ENCODE assay signal across 13 cellular contexts in genomic region chr7:21412291-21412896, GRCh38. TPM values are rescaled to one million over a fixed set of nuclear protein-coding genes. Genes with fewer than 3 reads are reported as not detected.
DNase-seq lines count a peak whose midpoint lies in the region; ATAC-seq and TF ChIP-seq lines count a peak whose summit lies in the region.
"Had no signal": no experiment of that assay in that cellular context is flagged by ENCODE, and none has a peak within 500 bp of the region (broad histone marks: within the 10 kb centered on the region; RNA-seq: fewer than 3 reads in every experiment).

No MANE protein-coding gene starts in this region.

- no peak overlapping the region for H4K91ac ChIP-seq in neuronal stem cell (ENCODE audit: low read depth, low read length, poor library complexity)

- H3K27ac Mint-ChIP-seq in activated CD4-positive, alpha-beta T cell treated with anti-CD3 and anti-CD28 coated beads for 36 hours = no peak overlapping the region
- H3K27ac Mint-ChIP-seq: progenitor cell of endocrine pancreas had no signal

- H2BK120ac ChIP-seq in neuronal stem cell (ENCODE audit: low read depth, low read length) = no peak overlapping the region

- intact Hi-C loops in activated CD4-positive, alpha-beta T cell treated with anti-CD3 and anti-CD28 coated beads for 36 hours (cut with DNase I, micrococcal nuclease) = no loop called here

- peak; percentile 26 for ATAC-seq in activated CD4-positive, alpha-beta T cell treated with anti-CD3 and anti-CD28 coated beads for 36 hours
- peak; percentile 88 for ATAC-seq in GM21619 (IDR thresholded peaks at IDR 0.05; ENCODE audit: unreplicated experiment)
- no peak for ATAC-seq in SK-N-SH treated with all-trans-retinoic acid at 6 μM for 48 hours

- CTCF ChIA-PET in activated CD4-positive, alpha-beta T cell treated with anti-CD3 and anti-CD28 coated beads for 36 hours (lab: Charles Lee) = interaction anchor here (0.6 to 1.5 kb wide), 3 partner anchors 14 to 1595 kb away, joined by 3 read pairs; no protein-coding TSS in a partner anchor

- H3K36me3 Mint-ChIP-seq in activated CD4-positive, alpha-beta T cell treated with anti-CD3 and anti-CD28 coated beads for 36 hours (ENCODE audit: low read depth) = no peaks in the 10 kb centered on the region

- no peak for DNase-seq in activated CD4-positive, alpha-beta T cell treated with anti-CD3 and anti-CD28 coated beads for 36 hours
- no peak for DNase-seq in activated CD4-positive, alpha-beta T cell treated with anti-CD3 and anti-CD28 coated beads for 4 hours
- peak; percentile 38 for DNase-seq in Jurkat, Clone E6-1 (ENCODE audit: low read depth, low spot score)
- DNase-seq in neuronal stem cell (ENCODE audit: low spot score) (no peak), SIG-M5 treated with dmso at 0.1 percent for 504 hours (lab: John Stamatoyannopoulos, UW; ENCODE audit: unreplicated experiment) (no peak), SIG-M5 (lab: John Stamatoyannopoulos, UW) (no peak)
- DNase-seq: 8988T; activated CD4-positive, CD25-positive, alpha-beta regulatory T cell; GDM1; NCI-H1092 had no signal

- no peak overlapping the region for H2BK12ac ChIP-seq in neuronal stem cell (ENCODE audit: low read length)

- no peak overlapping the region for H2AK5ac ChIP-seq in neuronal stem cell (ENCODE audit: low read depth, low read length)

- POLR2A ChIA-PET in activated CD4-positive, alpha-beta T cell treated with anti-CD3 and anti-CD28 coated beads for 36 hours (lab: Charles Lee) = interaction anchor here (0.6 kb wide), 1 partner anchor 28 kb away, joined by 6 read pairs; no protein-coding TSS in a partner anchor

- no peak overlapping the region for H3K4me3 ChIP-seq in Jurkat, Clone E6-1 (ENCODE audit: low read length)
- H3K4me3 ChIP-seq in neuronal stem cell (ENCODE audit: low read length in 2 of 2) = no peak overlapping the region

- WGBS in neuronal stem cell (ENCODE audit: extremely low coverage in 2 of 2, insufficient read length in 2 of 2, insufficient replicate concordance in 1 of 2), 2 donors = no CpG with 5 or more reads among the region's 1 CpG

- H3K9ac ChIP-seq in neuronal stem cell (ENCODE audit: low read depth, low read length, poor library complexity) = no peak overlapping the region

- H2BK15ac ChIP-seq in neuronal stem cell (ENCODE audit: low read length) = no peak overlapping the region

- peaks cover 3% of the 10 kb centered on the region for H3K27me3 Mint-ChIP-seq in activated CD4-positive, alpha-beta T cell treated with anti-CD3 and anti-CD28 coated beads for 36 hours

- H3K18ac ChIP-seq in neuronal stem cell (ENCODE audit: low read length) = no peak overlapping the region

- no peak overlapping the region for H3K14ac ChIP-seq in neuronal stem cell (ENCODE audit: low read length)

- peaks cover 24% of the 10 kb centered on the region for H3K4me1 Mint-ChIP-seq in activated CD4-positive, alpha-beta T cell treated with anti-CD3 and anti-CD28 coated beads for 36 hours

- no peaks in the 10 kb centered on the region for H3K9me3 Mint-ChIP-seq in activated CD4-positive, alpha-beta T cell treated with anti-CD3 and anti-CD28 coated beads for 36 hours (ENCODE audit: low read depth)

- H3K79me1 ChIP-seq in neuronal stem cell (ENCODE audit: low read depth, low read length) = no peaks in the 10 kb centered on the region

- peaks cover 0 to 12% (median 0%) of the 10 kb centered on the region in 3 experiments for H3K27me3 ChIP-seq in neuronal stem cell (ENCODE audit: control insufficient read depth in 3 of 3, insufficient read depth in 3 of 3, low read depth in 1 of 3, low read length in 3 of 3)

- no peaks in the 10 kb centered on the region for H3K36me3 ChIP-seq in neuronal stem cell (replicated peaks in 1 of 2; ENCODE audit: control insufficient read depth in 2 of 2, insufficient read depth in 2 of 2, low read length in 2 of 2)

- H3K4me1 ChIP-seq in neuronal stem cell (ENCODE audit: control insufficient read depth in 2 of 2, insufficient read depth in 1 of 2, low read depth in 1 of 2, low read length in 2 of 2) = no peaks in the 10 kb centered on the region

- no peak overlapping the region for H3K23ac ChIP-seq in neuronal stem cell (ENCODE audit: low read depth, low read length, poor library complexity)

- H3K4me2 ChIP-seq in neuronal stem cell (ENCODE audit: insufficient read depth, low read length, poor library complexity, severe bottlenecking) = no peak overlapping the region

- H3K9me3 ChIP-seq in neuronal stem cell (replicated peaks in 1 of 2; ENCODE audit: control insufficient read depth in 2 of 2, insufficient read depth in 1 of 2, low read depth in 1 of 2, low read length in 2 of 2) = no peaks in the 10 kb centered on the region

- peak overlapping the region; percentile 31 for H2AFZ ChIP-seq in neuronal stem cell (ENCODE audit: low read length)

- no peak overlapping the region for H3K4me3 Mint-ChIP-seq in activated CD4-positive, alpha-beta T cell treated with anti-CD3 and anti-CD28 coated beads for 36 hours

- H3K4ac ChIP-seq in neuronal stem cell (ENCODE audit: low read length) = no peak overlapping the region

- H4K8ac ChIP-seq in neuronal stem cell (ENCODE audit: low read depth, low read length) = no peak overlapping the region

- H3K27ac ChIP-seq in neuronal stem cell (replicated peaks; ENCODE audit: low read length) = no peak overlapping the region

- H2BK5ac ChIP-seq in neuronal stem cell (ENCODE audit: low read length) = no peak overlapping the region

TF ChIP-seq in SK-N-SH treated with all-trans-retinoic acid at 6 μM for 48 hours, 23 proteins besides CTCF, POLR2A, EP300 and RAD21 (continues in another document):
- no peak for TF ChIP-seq ZC3H10 (CRISPR knock-in tag; IDR thresholded peaks at IDR 0.05)
- no peak for TF ChIP-seq ZNF565 (CRISPR knock-in tag; conservative IDR thresholded peaks at IDR 0.05; ENCODE audit: low read depth)
- TF ChIP-seq BACH2 (CRISPR knock-in tag; IDR thresholded peaks at IDR 0.05; ENCODE audit: borderline replicate concordance) = no peak
- TF ChIP-seq ARNTL (CRISPR knock-in tag; IDR thresholded peaks at IDR 0.05; ENCODE audit: borderline replicate concordance, low read depth) = no peak
- TF ChIP-seq TSHZ2 (CRISPR knock-in tag; IDR thresholded peaks at IDR 0.05) = no peak
- TF ChIP-seq GLIS3 (CRISPR knock-in tag; IDR thresholded peaks at IDR 0.05) = no peak
- no peak for TF ChIP-seq SNAI2 (CRISPR knock-in tag; IDR thresholded peaks at IDR 0.05)
- no peak for TF ChIP-seq ISL1 (CRISPR knock-in tag; IDR thresholded peaks at IDR 0.05)
- TF ChIP-seq PPARA (CRISPR knock-in tag; IDR thresholded peaks at IDR 0.05; ENCODE audit: borderline replicate concordance) = no peak
- TF ChIP-seq CSRNP3 (CRISPR knock-in tag; IDR thresholded peaks at IDR 0.05) = no peak
- no peak for TF ChIP-seq ZFP3 (CRISPR knock-in tag; IDR thresholded peaks at IDR 0.05)
- no peak for TF ChIP-seq CSDC2 (CRISPR knock-in tag; IDR thresholded peaks at IDR 0.05)

RNA-seq across cellular contexts. Expression of gene SP4, which starts 15.5 kb away (rescaled TPM):
- total RNA-seq in activated CD4-positive, alpha-beta T cell treated with anti-CD3 and anti-CD28 coated beads for 36 hours = 10 to 100 TPM; 17.5 to 22.8 TPM
- polyA plus RNA-seq in Jurkat, Clone E6-1 (2012; ENCODE audit: insufficient read depth, insufficient read length) = 7.1 TPM
- 15.2 TPM for polyA plus RNA-seq in neuronal stem cell (2013, experiment 1 of 2)
- 16.3 TPM for polyA plus RNA-seq in neuronal stem cell (2013, experiment 2 of 2)
